ENCODE assay signal across 15 cellular contexts in genomic region chr11:94840209-94840608, GRCh38.
"Had no signal": no experiment of that assay in that cellular context is flagged by ENCODE, and none has a peak within 500 bp of the region (broad histone marks: within the 10 kb centered on the region; RNA-seq: fewer than 3 reads in every experiment).

No MANE protein-coding gene starts in this region.

- H3K36me3 ChIP-seq: adrenal gland, cardiac muscle cell had no signal

- H3K4me1 ChIP-seq: parathyroid adenoma, SJCRH30 had no signal

- H3K4me3 ChIP-seq: adrenal gland, cardiac muscle cell, SJCRH30, upper lobe of left lung had no signal

- H3K9me3 ChIP-seq: adrenal gland, SJCRH30, upper lobe of left lung had no signal

- H3K9ac ChIP-seq: parathyroid adenoma had no signal

- H3K27me3 ChIP-seq: adrenal gland, SJCRH30, upper lobe of left lung had no signal

- ATAC-seq: left cardiac atrium; stimulated activated memory B cell treated with anti-CD40 and anti-IgM and Interleukin-4, amounts not matched to agents 10 μg/mL and 1 μg/mL and 100 μg/mL, for 72 hours had no signal

- DNase-seq: activated CD4-positive, alpha-beta T cell treated with anti-CD3 and anti-CD28 coated beads, Interleukin-2, amount 50 U/mL, for 1 hour; activated naive CD4-positive, alpha-beta T cell treated with anti-CD3 and anti-CD28 coated beads, Interleukin-2, amount 50 U/mL, for 16 hours; adrenal gland; erythroblast; foreskin melanocyte; immature natural killer cell; left cardiac atrium; naive B cell; SJCRH30; stimulated activated CD4-positive, alpha-beta T cell treated with anti-CD3 and anti-CD28 coated beads, Interleukin-2, amount 100 ng/mL, for 48 hours; T-helper 2 cell; upper lobe of left lung had no signal
